ENCODE assay signal across 1 cellular context in the genomic region with DNA sequence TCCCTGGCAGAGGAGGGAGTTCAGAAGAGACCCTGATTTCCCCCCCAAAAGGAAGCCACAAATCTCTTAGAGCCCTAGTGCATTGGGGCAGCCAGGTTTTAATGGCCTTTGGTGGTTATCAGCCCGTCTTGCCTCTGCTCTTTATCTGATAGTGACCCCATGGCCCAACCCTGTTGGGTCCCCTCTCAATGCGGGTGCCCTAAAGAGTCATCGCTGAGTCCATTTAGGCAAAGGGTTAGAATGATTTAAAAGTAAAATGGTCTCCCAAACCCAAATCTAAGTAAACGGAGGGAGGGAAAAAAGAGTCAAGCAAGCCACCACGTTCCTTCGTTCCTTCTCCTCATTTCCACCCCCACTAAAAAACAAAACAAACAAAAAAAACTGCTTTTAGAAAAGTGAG.
TF ChIP-seq lines count a peak whose summit lies in the region.

No MANE protein-coding gene starts in this region.

TF ChIP-seq in PFSK-1, 5 proteins besides CTCF, POLR2A, EP300 and RAD21 (continued from another document):
- TF ChIP-seq REST (IDR thresholded peaks at IDR 0.05; ENCODE audit: insufficient read depth in 1 of 2, low read depth in 2 of 2, low read length in 2 of 2), result no peak
